In the genomic region with DNA sequence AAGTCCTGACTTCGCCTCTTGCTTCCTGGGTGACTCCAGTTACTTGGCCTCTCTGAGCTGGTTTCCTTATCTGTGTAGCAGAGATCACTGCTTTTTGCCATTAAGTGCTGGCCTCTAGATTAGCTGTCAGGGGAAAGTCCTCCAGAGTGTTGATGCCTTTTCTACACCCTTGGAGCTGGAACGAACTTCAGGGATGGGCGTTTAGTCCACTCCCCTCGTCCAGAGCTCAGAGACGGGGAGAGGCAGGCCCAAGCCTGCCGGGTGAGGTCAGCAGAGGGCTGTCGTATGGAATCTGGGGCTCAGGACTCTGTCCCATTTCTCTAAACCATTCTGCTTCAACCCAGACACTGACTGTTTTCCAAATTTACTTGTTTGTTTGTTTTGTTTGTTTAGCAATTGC, we compare ENCODE assay signal across 15 cellular contexts.
DNase-seq lines count a peak whose midpoint lies in the region; ATAC-seq and TF ChIP-seq lines count a peak whose summit lies in the region.
"Had no signal": no experiment of that assay in that cellular context is flagged by ENCODE, and none has a peak within 500 bp of the region (broad histone marks: within the 10 kb centered on the region; RNA-seq: fewer than 3 reads in every experiment).

No MANE protein-coding gene starts in this region.

- peak overlapping the region; percentile 87 for H3K27ac Mint-ChIP-seq in neural crest cell (ENCODE audit: unreplicated experiment)
- no peak overlapping the region for H3K27ac Mint-ChIP-seq in CD8-positive, alpha-beta T cell

- no peaks in the 10 kb centered on the region for H3K36me3 ChIP-seq in KMS-11 (ENCODE audit: insufficient read depth)
- no peaks in the 10 kb centered on the region for H3K36me3 ChIP-seq in breast epithelium
- H3K36me3 ChIP-seq in heart right ventricle, result peaks cover 0 to 20% (median 0%) of the 10 kb centered on the region in 9 donors
- H3K36me3 ChIP-seq in CD8-positive, alpha-beta T cell (ENCODE audit: insufficient read depth, low read length), result no peaks in the 10 kb centered on the region
- H3K36me3 ChIP-seq: gastrocnemius medialis, spleen had no signal

- H3K4me1 Mint-ChIP-seq in neural crest cell, result peaks cover 40% of the 10 kb centered on the region
- H3K4me1 Mint-ChIP-seq in CD8-positive, alpha-beta T cell (ENCODE audit: low read depth), result no peaks in the 10 kb centered on the region

- H3K4me3 Mint-ChIP-seq in neural crest cell, result no peak overlapping the region
- no peak overlapping the region for H3K4me3 Mint-ChIP-seq in CD8-positive, alpha-beta T cell

- no peaks in the 10 kb centered on the region for H4K20me1 ChIP-seq in KMS-11 (ENCODE audit: insufficient read depth)

- H3K27me3 Mint-ChIP-seq in neural crest cell (ENCODE audit: low read depth), result no peaks in the 10 kb centered on the region
- peaks cover 1% of the 10 kb centered on the region for H3K27me3 Mint-ChIP-seq in CD8-positive, alpha-beta T cell (ENCODE audit: low read depth)

- WGBS in heart right ventricle, 2 donors, result 53 to 60% methylated on average over 7 of the region's 7 CpGs

- intact Hi-C loops in breast epithelium (cut with DNase I; ENCODE audit: low total_unique reads), result no loop called here
- intact Hi-C loops in heart right ventricle (cut with DNase I), result loop anchor here in 9 of 10 donors (2.0 to 5.0 kb wide), 6 partner anchors 35 to 75 kb away; a partner anchor contains a TSS
- intact Hi-C loops in CD8-positive, alpha-beta T cell (cut with DNase I, micrococcal nuclease), result no loop called here
- intact Hi-C loops in posterior cingulate gyrus (cut with DNase I), result no loop called here

- POLR2A ChIA-PET in GM10248 (lab: Yijun Ruan, JAX), result interaction anchor here (0.6 kb wide), 1 partner anchor 413 kb away, joined by 3 read pairs; no protein-coding TSS in a partner anchor
- POLR2A ChIA-PET in CD8-positive, alpha-beta T cell (lab: Charles Lee), result no interaction called here

- no peaks in the 10 kb centered on the region for H3K36me3 Mint-ChIP-seq in neural crest cell (ENCODE audit: low read depth)
- H3K36me3 Mint-ChIP-seq in CD8-positive, alpha-beta T cell, result no peaks in the 10 kb centered on the region

- TF ChIP-seq POLR2A in breast epithelium (IDR thresholded peaks at IDR 0.05), result no peak

- no peaks in the 10 kb centered on the region for H3K27me3 ChIP-seq in KMS-11 (ENCODE audit: insufficient read depth, low read depth)
- H3K27me3 ChIP-seq in breast epithelium, result no peaks in the 10 kb centered on the region
- H3K27me3 ChIP-seq in heart right ventricle, result no peaks in the 10 kb centered on the region
- H3K27me3 ChIP-seq in CD8-positive, alpha-beta T cell (ENCODE audit: insufficient read depth, low read length), result no peaks in the 10 kb centered on the region
- H3K27me3 ChIP-seq: gastrocnemius medialis had no signal

- H3K4me2 ChIP-seq in KMS-11, result peak overlapping the region; percentile 60; the same call in 1 of the 2 replicates

- TF ChIP-seq CTCF in KMS-11 (conservative IDR thresholded peaks at IDR 0.05; ENCODE audit: low read depth, low read length), result no peak
- no peak for TF ChIP-seq CTCF in breast epithelium (IDR thresholded peaks at IDR 0.05)
- peak in 2 of 9 donors; percentile 5 to 7 for TF ChIP-seq CTCF in heart right ventricle (IDR thresholded peaks at IDR 0.05)
- TF ChIP-seq CTCF in neural crest cell (conservative IDR thresholded peaks at IDR 0.05), result no peak
- TF ChIP-seq CTCF in GM10248 (IDR thresholded peaks at IDR 0.05; ENCODE audit: control extremely low read depth, extremely low read depth, low read depth, missing control alignments), result no peak
- TF ChIP-seq CTCF in CD8-positive, alpha-beta T cell (IDR thresholded peaks at IDR 0.05), result no peak

- DNase-seq in breast epithelium (ENCODE audit: low spot score in 2 of 2) (no peak), heart right ventricle (no peak), neural crest cell (ENCODE audit: low read depth, low spot score) (no peak), GM10248 (ENCODE audit: extremely low spot score) (no peak), posterior cingulate gyrus (no peak)
- no peak for DNase-seq in stimulated activated CD4-positive, alpha-beta T cell treated with anti-CD3 and anti-CD28 coated beads, Interleukin-4, amount 100 ng/mL, for 4 hours
- no peak for DNase-seq in CD8-positive, alpha-beta T cell
- DNase-seq: dermis blood vessel endothelial cell, gastrocnemius medialis, NCI-H1417 treated with DMSO at 0.1 percent for 48 hours, NCI-H510A, OCI-M1, spleen had no signal

- no peaks in the 10 kb centered on the region for H3K9me3 ChIP-seq in breast epithelium
- no peaks in the 10 kb centered on the region for H3K9me3 ChIP-seq in heart right ventricle
- H3K9me3 ChIP-seq in CD8-positive, alpha-beta T cell (ENCODE audit: low read length), result no peaks in the 10 kb centered on the region
- H3K9me3 ChIP-seq: gastrocnemius medialis, spleen had no signal

- H3K9ac ChIP-seq in KMS-11, result no peak overlapping the region

- H3K4me1 ChIP-seq in KMS-11 (ENCODE audit: low read depth, poor library complexity, severe bottlenecking), result peaks cover 20% of the 10 kb centered on the region
- H3K4me1 ChIP-seq in breast epithelium, result no peaks in the 10 kb centered on the region
- H3K4me1 ChIP-seq in heart right ventricle, result peaks cover 19 to 65% (median 33%) of the 10 kb centered on the region in 9 donors
- no peaks in the 10 kb centered on the region for H3K4me1 ChIP-seq in CD8-positive, alpha-beta T cell (ENCODE audit: insufficient read depth, low read length)

- no peaks in the 10 kb centered on the region for H3K9me3 Mint-ChIP-seq in neural crest cell
- no peaks in the 10 kb centered on the region for H3K9me3 Mint-ChIP-seq in CD8-positive, alpha-beta T cell

- CTCF ChIA-PET in GM10248 (lab: Yijun Ruan, JAX), result interaction anchor here (1.4 kb wide), 1 partner anchor 22 kb away, joined by 4 read pairs; no protein-coding TSS in a partner anchor
- CTCF ChIA-PET in CD8-positive, alpha-beta T cell (lab: Charles Lee), result no interaction called here

- H3K27ac ChIP-seq in KMS-11 (no peak overlapping the region), breast epithelium (peak overlapping the region; percentile 32 to 71), heart right ventricle (peak overlapping the region in 7 of 10 donors; percentile 12 to 91 (median 34))
- no peak overlapping the region for H3K27ac ChIP-seq in CD8-positive, alpha-beta T cell (ENCODE audit: low read depth, low read length)
- H3K27ac ChIP-seq: spleen had no signal

- ATAC-seq in heart right ventricle, result peak in 4 of 8 donors; percentile 19 to 54 (median 25)
- no peak for ATAC-seq in CD8-positive, alpha-beta T cell
- ATAC-seq: activated CD4-positive, CD25-positive, alpha-beta regulatory T cell treated with anti-CD3 and anti-CD28 coated beads, Interleukin-2, amount 50 U/mL, for 24 hours; gastrocnemius medialis had no signal

- H3K79me2 ChIP-seq in KMS-11 (ENCODE audit: insufficient read depth, low read depth), result no peaks in the 10 kb centered on the region

- H3K4me3 ChIP-seq in KMS-11 (IDR thresholded peaks at IDR 0.05; ENCODE audit: insufficient read depth, low read depth, low read length) (no peak overlapping the region), breast epithelium (no peak overlapping the region), heart right ventricle (no peak overlapping the region)
- no peak overlapping the region for H3K4me3 ChIP-seq in CD8-positive, alpha-beta T cell (ENCODE audit: low read depth, low read length)
- H3K4me3 ChIP-seq: gastrocnemius medialis, spleen had no signal

- no peak overlapping the region for H2AFZ ChIP-seq in KMS-11 (ENCODE audit: low read depth)

Comparison
In these comparisons a context has a peak if more than half of its experiments do, and no peak if none do; other contexts are left out.
1. H3K27ac ChIP-seq: peak in breast epithelium (2 of 2) and heart right ventricle (7 of 10); none in KMS-11 (single experiment) and CD8-positive, alpha-beta T cell (single experiment).
2. intact Hi-C loops: an anchor here in heart right ventricle (2.0 to 5.0 kb wide); none called in breast epithelium, CD8-positive, alpha-beta T cell and posterior cingulate gyrus.